ENCODE assay signal across 25 cellular contexts in genomic region chrX:41931591-41931990, GRCh38.
"Had no signal": no experiment of that assay in that cellular context is flagged by ENCODE, and none has a peak within 500 bp of the region (broad histone marks: within the 10 kb centered on the region; RNA-seq: fewer than 3 reads in every experiment).

No MANE protein-coding gene starts in this region.

- H3K4me3 Mint-ChIP-seq: dendritic cell treated with granulocyte-macrophage colony-stimulating factor and Interleukin-4, amounts not matched to agents 40 ng/mL and 50 ng/mL, for 4 days; endodermal cell; neural crest cell; stimulated activated effector memory CD8-positive, alpha-beta T cell treated with anti-CD3 and anti-CD28 coated beads, Interleukin-12 subunit alpha, Interleukin-12 subunit beta, amount 100 ng/mL, for 72 hours; type B pancreatic cell had no signal

- H3K36me3 ChIP-seq: colonic mucosa, esophagus muscularis mucosa, heart right ventricle, left ventricle myocardium inferior, lower lobe of right lung, prostate gland, right atrium auricular region, stomach, thyroid gland had no signal

- H3K9me3 ChIP-seq: colonic mucosa, heart right ventricle, left ventricle myocardium inferior, lower lobe of right lung, prostate gland, right atrium auricular region, stomach, thyroid gland had no signal

- H3K4me1 ChIP-seq: colonic mucosa, esophagus muscularis mucosa, heart right ventricle, left ventricle myocardium inferior, lower lobe of right lung, prostate gland, right atrium auricular region, stomach, thyroid gland had no signal

- H3K27ac ChIP-seq: colonic mucosa, esophagus muscularis mucosa, heart right ventricle, left ventricle myocardium inferior, lower lobe of right lung, prostate gland, right atrium auricular region, stomach, thyroid gland had no signal

- H3K27ac Mint-ChIP-seq: dendritic cell treated with granulocyte-macrophage colony-stimulating factor and Interleukin-4, amounts not matched to agents 40 ng/mL and 50 ng/mL, for 4 days; endodermal cell; natural killer cell treated with Interleukin-12 subunit alpha and Interleukin-12 subunit beta and Interleukin-15 and Interleukin-18, amount 100 ng/mL, for 72 hours; stimulated activated effector memory CD8-positive, alpha-beta T cell treated with anti-CD3 and anti-CD28 coated beads, Interleukin-12 subunit alpha, Interleukin-12 subunit beta, amount 100 ng/mL, for 72 hours; type B pancreatic cell had no signal

- H3K9me3 Mint-ChIP-seq: dendritic cell treated with granulocyte-macrophage colony-stimulating factor and Interleukin-4, amounts not matched to agents 40 ng/mL and 50 ng/mL, for 4 days; natural killer cell treated with Interleukin-12 subunit alpha and Interleukin-12 subunit beta and Interleukin-15 and Interleukin-18, amount 100 ng/mL, for 72 hours; stimulated activated effector memory CD8-positive, alpha-beta T cell treated with anti-CD3 and anti-CD28 coated beads, Interleukin-12 subunit alpha, Interleukin-12 subunit beta, amount 100 ng/mL, for 72 hours had no signal

- H3K27me3 Mint-ChIP-seq: type B pancreatic cell had no signal

- H3K4me3 ChIP-seq: colonic mucosa, esophagus muscularis mucosa, heart right ventricle, left ventricle myocardium inferior, lower lobe of right lung, prostate gland, right atrium auricular region, stomach, thyroid gland had no signal

- H3K4me1 Mint-ChIP-seq: neural crest cell had no signal

- H3K27me3 ChIP-seq: colonic mucosa, right atrium auricular region, thyroid gland had no signal

- ATAC-seq: heart right ventricle; left cardiac atrium; lower lobe of right lung; natural killer cell treated with Interleukin-12 subunit alpha and Interleukin-12 subunit beta and Interleukin-15 and Interleukin-18, amount 100 ng/mL, for 72 hours; sciatic nerve; stimulated activated effector memory CD8-positive, alpha-beta T cell treated with anti-CD3 and anti-CD28 coated beads, Interleukin-12 subunit alpha, Interleukin-12 subunit beta, amount 100 ng/mL, for 72 hours had no signal

- DNase-seq: colonic mucosa; effector CD8-positive, alpha-beta T cell; endodermal cell; foreskin melanocyte; glutamatergic neuron; heart right ventricle; hippocampal formation; left cardiac atrium; left ventricle myocardium inferior; lower lobe of right lung; stimulated activated CD4-positive, alpha-beta T cell treated with anti-CD3 and anti-CD28 coated beads, Interleukin-2, amount 100 ng/mL, for 24 hours; stimulated activated CD4-positive, alpha-beta T cell treated with anti-CD3 and anti-CD28 coated beads, Interleukin-4, amount 100 ng/mL, for 24 hours; stimulated activated naive CD4-positive, alpha-beta T cell treated with Interleukin-2 at 50 U/mL for 16 hours; stomach; thyroid gland had no signal

- FAIRE-seq: islet of Langerhans had no signal

- H3K36me3 Mint-ChIP-seq: natural killer cell treated with Interleukin-12 subunit alpha and Interleukin-12 subunit beta and Interleukin-15 and Interleukin-18, amount 100 ng/mL, for 72 hours; stimulated activated effector memory CD8-positive, alpha-beta T cell treated with anti-CD3 and anti-CD28 coated beads, Interleukin-12 subunit alpha, Interleukin-12 subunit beta, amount 100 ng/mL, for 72 hours; type B pancreatic cell had no signal
